Comparison of ENCODE assay signal across 8 cellular contexts in the genomic region with DNA sequence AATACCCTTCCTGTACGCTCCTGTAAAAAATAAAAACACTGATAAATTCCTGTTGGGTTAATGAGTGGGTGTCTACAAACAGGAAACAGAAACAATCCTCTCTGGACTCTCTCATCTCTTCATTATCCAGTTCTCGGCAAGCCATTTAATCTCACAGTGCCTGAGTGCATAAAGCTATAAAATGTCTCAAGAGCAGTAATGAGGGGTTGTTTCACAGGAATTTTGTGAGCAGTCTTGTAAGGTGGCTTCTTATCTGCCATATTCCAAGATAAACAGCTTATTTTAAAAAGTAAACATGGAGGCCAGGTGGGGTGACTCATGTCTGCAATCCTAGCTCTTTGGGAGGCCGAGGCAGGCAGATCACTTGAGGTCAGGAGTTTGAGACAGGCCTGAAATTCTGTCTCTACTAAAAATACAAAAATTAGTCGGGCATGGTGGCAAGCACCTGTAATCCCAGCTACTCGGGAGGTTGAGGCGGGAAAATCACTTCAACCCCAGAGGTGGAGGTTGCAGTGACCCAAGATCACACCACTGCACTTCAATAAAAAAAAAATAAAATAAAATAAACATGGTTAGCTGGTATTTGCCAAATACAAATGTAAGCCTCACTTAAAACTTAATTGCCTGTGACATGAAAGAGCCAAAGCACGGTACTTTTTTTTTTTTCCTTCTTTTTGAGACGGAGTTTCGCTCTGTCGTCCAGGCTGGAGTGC. TPM values are rescaled to one million over a fixed set of nuclear protein-coding genes. Genes with fewer than 3 reads are reported as not detected.
DNase-seq lines count a peak whose midpoint lies in the region; ATAC-seq and TF ChIP-seq lines count a peak whose summit lies in the region.

No MANE protein-coding gene starts in this region.

- no peak overlapping the region for H3K4me2 ChIP-seq in mammary epithelial cell (ENCODE audit: insufficient read depth, low read depth, low read length)

- no TSS peak for BruUV-seq in mammary epithelial cell (replicated peaks; lab: Mats Ljungman, UMichigan)

- peaks cover 76% of the 10 kb centered on the region for H3K79me2 ChIP-seq in mammary epithelial cell (ENCODE audit: insufficient read depth, low read length)

- in situ Hi-C loops in mammary epithelial cell (cut with MboI; ENCODE audit: low sequenced_read_pairs in 2 of 2): no loop called here

- 86% methylated on average over 8 of the region's 10 CpGs for WGBS in mammary epithelial cell (ENCODE audit: low coverage, missing lambda C conversion rate)

- H3K4me1 ChIP-seq in mammary epithelial cell (ENCODE audit: insufficient read depth, low read length): peaks cover 20% of the 10 kb centered on the region

- TF ChIP-seq CTCF in AG10803 (conservative IDR thresholded peaks at IDR 0.05; ENCODE audit: low read length) (no peak), mammary epithelial cell (conservative IDR thresholded peaks at IDR 0.05 in 1 of 2, IDR thresholded peaks at IDR 0.05 in 1 of 2; ENCODE audit: extremely low read depth in 1 of 2, insufficient read depth in 1 of 2, low read depth in 1 of 2, low read length in 2 of 2) (no peak)

- no peaks in the 10 kb centered on the region for H3K27me3 ChIP-seq in mammary epithelial cell (ENCODE audit: insufficient read depth, low read length)

- no peaks in the 10 kb centered on the region for H4K20me1 ChIP-seq in mammary epithelial cell (ENCODE audit: insufficient read depth, low read length)

- H3K36me3 ChIP-seq in mammary epithelial cell (ENCODE audit: insufficient read depth, low read length): peaks cover 9% of the 10 kb centered on the region

- intact Hi-C loops in mammary epithelial cell (cut with micrococcal nuclease): no loop called here

- no peak overlapping the region for H3K9ac ChIP-seq in mammary epithelial cell (ENCODE audit: insufficient read depth, low read length)

- H3K4me3 ChIP-seq in AG10803 (ENCODE audit: low read length): no peak overlapping the region
- no peak overlapping the region for H3K4me3 ChIP-seq in mammary epithelial cell (replicated peaks in 1 of 3; ENCODE audit: insufficient read depth in 1 of 3, low read depth in 2 of 3, low read length in 3 of 3)

- no peaks in the 10 kb centered on the region for H3K9me3 ChIP-seq in mammary epithelial cell (replicated peaks; ENCODE audit: insufficient read depth, low read length)

- H3K27ac ChIP-seq in mammary epithelial cell (ENCODE audit: insufficient read depth, low read depth, low read length): no peak overlapping the region

- dilution Hi-C loops in mammary epithelial cell (cut with HindIII; ENCODE audit: low sequenced_read_pairs): no loop called here

- no peak overlapping the region for H2AFZ ChIP-seq in mammary epithelial cell (ENCODE audit: low read depth, low read length)

- DNase-seq in AG10803 (ENCODE audit: low read depth) (peak; percentile 46), LHCN-M2 (ENCODE audit: low read depth) (peak; percentile 63), mammary epithelial cell (peak; percentile 9), myocyte (ENCODE audit: low read depth) (peak; percentile 45), pons (ENCODE audit: low spot score) (no peak), HPDE6-E6E7 (ENCODE audit: extremely low spot score) (no peak)

- no peak for ATAC-seq in GM18498 (IDR thresholded peaks at IDR 0.05; ENCODE audit: unreplicated experiment)
- no peak for ATAC-seq in GM19351 (IDR thresholded peaks at IDR 0.05; ENCODE audit: unreplicated experiment)

- CTCF ChIA-PET in mammary epithelial cell (lab: Charles Lee; ENCODE audit: low non-redundant PET): interaction anchor here (0.6 kb wide), 1 partner anchor 105 kb away, joined by 3 read pairs; no protein-coding TSS in a partner anchor

RNA-seq across cellular contexts. Expression of gene CLIP1, which starts 54.0 kb away (rescaled TPM):
- 35.1 and 38.3 TPM in 2 replicates for total RNA-seq in LHCN-M2 (2014; rRNA removed)
- 14.6 TPM for polyA plus RNA-seq in LHCN-M2 (2012)
- 10 to 100 TPM; 86.1 to 97.4 TPM for total RNA-seq in mammary epithelial cell
- 38.0 TPM for polyA plus RNA-seq in mammary epithelial cell
- 72.3 TPM for polyA minus RNA-seq in mammary epithelial cell
- 51.2 and 52.2 TPM in 2 replicates for total RNA-seq in myocyte
- polyA plus RNA-seq in myocyte (2012): 36.1 TPM

Comparison
In these comparisons a context has a peak if more than half of its experiments do, and no peak if none do; other contexts are left out.
1. DNase-seq: peak in AG10803 (single experiment), LHCN-M2 (single experiment), mammary epithelial cell (single experiment) and myocyte (single experiment); none in pons (single experiment) and HPDE6-E6E7 (single experiment).